ENCODE assay signal across 1 cellular context in the genomic region with DNA sequence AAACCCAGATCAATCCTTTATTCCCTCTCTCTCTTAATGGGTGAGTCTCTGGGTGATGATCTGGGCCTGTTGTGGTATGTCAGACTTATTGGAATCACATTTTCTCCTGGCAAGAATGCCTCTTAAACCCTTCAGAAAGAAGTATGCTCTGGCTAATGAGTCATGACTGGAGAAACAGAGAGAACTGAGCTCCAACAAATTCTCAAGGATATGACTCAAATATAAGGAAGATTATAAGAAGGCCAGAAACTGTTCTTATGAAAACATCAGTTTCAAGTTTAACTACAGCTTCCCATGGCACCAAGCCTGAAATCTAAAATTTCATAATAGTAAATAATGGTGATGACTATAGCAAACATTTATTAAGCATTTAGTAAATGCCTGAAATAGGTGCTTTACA.
A peak's percentile ranks its signal among the peaks of the same experiment; 100 is the strongest.
TF ChIP-seq lines count a peak whose summit lies in the region.

No MANE protein-coding gene starts in this region.

TF ChIP-seq in A549, 52 proteins besides CTCF, POLR2A, EP300 and RAD21 (continued from another document):
- TF ChIP-seq BHLHE40 (IDR thresholded peaks at IDR 0.05; ENCODE audit: low read depth, low read length): no peak
- TF ChIP-seq TFCP2L1 (CRISPR knock-in tag; IDR thresholded peaks at IDR 0.05): no peak
- no peak for TF ChIP-seq TP53 (CRISPR knock-in tag; IDR thresholded peaks at IDR 0.05)
- peak; percentile 97 for TF ChIP-seq FOSL2 (IDR thresholded peaks at IDR 0.05)
- peak; percentile 98 for TF ChIP-seq FOSL2 (CRISPR knock-in tag; IDR thresholded peaks at IDR 0.05)
- no peak for TF ChIP-seq ELK1 (IDR thresholded peaks at IDR 0.05; ENCODE audit: low read depth, low read length)
- no peak for TF ChIP-seq CBX2 (IDR thresholded peaks at IDR 0.05; ENCODE audit: borderline replicate concordance, low read depth)
- no peak for TF ChIP-seq ZSCAN20 (CRISPR knock-in tag; IDR thresholded peaks at IDR 0.05)
- no peak for TF ChIP-seq RFX5 (IDR thresholded peaks at IDR 0.05)
- no peak for TF ChIP-seq ZFP36 (IDR thresholded peaks at IDR 0.05; ENCODE audit: borderline replicate concordance, partially characterized antibody)
- TF ChIP-seq, protein P1, sequence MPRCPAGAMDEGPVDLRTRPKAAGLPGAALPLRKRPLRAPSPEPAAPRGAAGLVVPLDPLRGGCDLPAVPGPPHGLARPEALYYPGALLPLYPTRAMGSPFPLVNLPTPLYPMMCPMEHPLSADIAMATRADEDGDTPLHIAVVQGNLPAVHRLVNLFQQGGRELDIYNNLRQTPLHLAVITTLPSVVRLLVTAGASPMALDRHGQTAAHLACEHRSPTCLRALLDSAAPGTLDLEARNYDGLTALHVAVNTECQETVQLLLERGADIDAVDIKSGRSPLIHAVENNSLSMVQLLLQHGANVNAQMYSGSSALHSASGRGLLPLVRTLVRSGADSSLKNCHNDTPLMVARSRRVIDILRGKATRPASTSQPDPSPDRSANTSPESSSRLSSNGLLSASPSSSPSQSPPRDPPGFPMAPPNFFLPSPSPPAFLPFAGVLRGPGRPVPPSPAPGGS (IDR thresholded peaks at IDR 0.05): peak; percentile 81; the same call in 2 of the 3 replicates
- TF ChIP-seq JUNB (IDR thresholded peaks at IDR 0.05): peak; percentile 98
- TF ChIP-seq PHF8 (IDR thresholded peaks at IDR 0.05; ENCODE audit: borderline replicate concordance, low read depth): no peak
- TF ChIP-seq, protein P2, sequence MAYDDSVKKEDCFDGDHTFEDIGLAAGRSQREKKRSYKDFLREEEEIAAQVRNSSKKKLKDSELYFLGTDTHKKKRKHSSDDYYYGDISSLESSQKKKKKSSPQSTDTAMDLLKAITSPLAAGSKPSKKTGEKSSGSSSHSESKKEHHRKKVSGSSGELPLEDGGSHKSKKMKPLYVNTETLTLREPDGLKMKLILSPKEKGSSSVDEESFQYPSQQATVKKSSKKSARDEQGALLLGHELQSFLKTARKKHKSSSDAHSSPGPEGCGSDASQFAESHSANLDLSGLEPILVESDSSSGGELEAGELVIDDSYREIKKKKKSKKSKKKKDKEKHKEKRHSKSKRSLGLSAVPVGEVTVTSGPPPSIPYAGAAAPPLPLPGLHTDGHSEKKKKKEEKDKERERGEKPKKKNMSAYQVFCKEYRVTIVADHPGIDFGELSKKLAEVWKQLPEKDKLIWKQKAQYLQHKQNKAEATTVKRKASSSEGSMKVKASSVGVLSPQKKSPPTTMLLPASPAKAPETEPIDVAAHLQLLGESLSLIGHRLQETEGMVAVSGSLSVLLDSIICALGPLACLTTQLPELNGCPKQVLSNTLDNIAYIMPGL (CRISPR knock-in tag; IDR thresholded peaks at IDR 0.05; ENCODE audit: borderline replicate concordance): no peak
- peak; percentile 70 to 96; a peak in 4 of 5 replicates for TF ChIP-seq JUN (IDR thresholded peaks at IDR 0.05)
- TF ChIP-seq HOXB13 (CRISPR knock-in tag; IDR thresholded peaks at IDR 0.05; ENCODE audit: low read depth): no peak
- TF ChIP-seq KDM5A (IDR thresholded peaks at IDR 0.05): no peak
- TF ChIP-seq SMC3 (IDR thresholded peaks at IDR 0.05): peak; percentile 64
- no peak for TF ChIP-seq MAFK (IDR thresholded peaks at IDR 0.05; ENCODE audit: partially characterized antibody)
- TF ChIP-seq EHF (CRISPR knock-in tag; IDR thresholded peaks at IDR 0.05): no peak
- no peak for TF ChIP-seq RNF2 (IDR thresholded peaks at IDR 0.05; ENCODE audit: borderline replicate concordance, low read depth)
